ENCODE assay signal across 15 cellular contexts in the genomic region with DNA sequence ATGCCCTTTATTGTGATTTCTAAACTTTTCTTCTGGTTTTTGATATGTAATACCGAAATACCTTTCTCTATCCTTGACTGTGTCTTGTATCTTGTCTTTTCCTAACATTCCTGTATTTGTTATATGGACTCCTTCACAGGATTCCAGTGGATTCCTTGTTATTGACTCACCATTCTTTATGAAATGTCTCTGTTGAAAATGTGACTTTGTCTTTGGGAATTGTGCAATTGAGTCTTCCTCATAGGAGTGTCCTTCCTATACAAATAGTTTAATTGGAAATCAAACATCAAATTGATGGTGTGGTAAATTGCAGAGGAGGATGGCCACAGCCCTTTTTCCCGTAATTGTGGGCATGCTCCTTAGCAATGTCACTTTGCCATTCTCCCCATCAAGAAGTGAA.
"Had no signal": no experiment of that assay in that cellular context is flagged by ENCODE, and none has a peak within 500 bp of the region (broad histone marks: within the 10 kb centered on the region; RNA-seq: fewer than 3 reads in every experiment).

No MANE protein-coding gene starts in this region.

- ATAC-seq: left lobe of liver; mucosa of descending colon; naive thymus-derived CD4-positive, alpha-beta T cell; stimulated activated naive B cell treated with anti-CD40 and anti-IgM and Interleukin-4, amounts not matched to agents 10 μg/mL and 1 μg/mL and 100 μg/mL, for 72 hours; WTC11 had no signal

- H3K9me3 Mint-ChIP-seq: activated CD4-positive, alpha-beta memory T cell treated with anti-CD3 and anti-CD28 coated beads, Interleukin-2, amount 10 ng/mL, durations not matched to agents 7 days and 5 days; activated naive CD4-positive, alpha-beta T cell treated with anti-CD3 and anti-CD28 coated beads, Interleukin-2, amount 10 ng/mL, durations not matched to agents 7 days and 5 days; activated T-cell treated with anti-CD3 and anti-CD28 coated beads, Interleukin-2, amount 50 U/mL, for 24 hours had no signal

- H3K36me3 Mint-ChIP-seq: activated naive CD4-positive, alpha-beta T cell treated with anti-CD3 and anti-CD28 coated beads, Interleukin-2, amount 10 ng/mL, durations not matched to agents 7 days and 5 days; naive thymus-derived CD4-positive, alpha-beta T cell; stimulated activated naive B cell treated with anti-CD40 and anti-IgM and Interleukin-4, amounts not matched to agents 10 μg/mL and 1 μg/mL and 100 μg/mL, for 72 hours; WTC11 had no signal

- H3K4me1 ChIP-seq: parathyroid adenoma, thyroid gland, uterus had no signal

- H3K27ac ChIP-seq: parathyroid adenoma, thyroid gland, uterus had no signal

- H3K27me3 Mint-ChIP-seq: activated CD4-positive, alpha-beta memory T cell treated with anti-CD3 and anti-CD28 coated beads, Interleukin-2, amount 10 ng/mL, durations not matched to agents 7 days and 5 days; activated naive CD4-positive, alpha-beta T cell treated with anti-CD3 and anti-CD28 coated beads, Interleukin-2, amount 10 ng/mL, durations not matched to agents 7 days and 5 days; activated T-cell treated with anti-CD3 and anti-CD28 coated beads, Interleukin-2, amount 50 U/mL, for 24 hours; stimulated activated naive B cell treated with anti-CD40 and anti-IgM and Interleukin-4, amounts not matched to agents 10 μg/mL and 1 μg/mL and 100 μg/mL, for 72 hours had no signal

- H3K27ac Mint-ChIP-seq: activated CD4-positive, alpha-beta memory T cell treated with anti-CD3 and anti-CD28 coated beads, Interleukin-2, amount 10 ng/mL, durations not matched to agents 7 days and 5 days; activated naive CD4-positive, alpha-beta T cell treated with anti-CD3 and anti-CD28 coated beads, Interleukin-2, amount 10 ng/mL, durations not matched to agents 7 days and 5 days; activated T-cell treated with anti-CD3 and anti-CD28 coated beads, Interleukin-2, amount 50 U/mL, for 24 hours; naive thymus-derived CD4-positive, alpha-beta T cell; stimulated activated naive B cell treated with anti-CD40 and anti-IgM and Interleukin-4, amounts not matched to agents 10 μg/mL and 1 μg/mL and 100 μg/mL, for 72 hours; WTC11 had no signal

- H3K4me1 Mint-ChIP-seq: activated CD4-positive, alpha-beta memory T cell treated with anti-CD3 and anti-CD28 coated beads, Interleukin-2, amount 10 ng/mL, durations not matched to agents 7 days and 5 days; activated naive CD4-positive, alpha-beta T cell treated with anti-CD3 and anti-CD28 coated beads, Interleukin-2, amount 10 ng/mL, durations not matched to agents 7 days and 5 days; naive thymus-derived CD4-positive, alpha-beta T cell; stimulated activated naive B cell treated with anti-CD40 and anti-IgM and Interleukin-4, amounts not matched to agents 10 μg/mL and 1 μg/mL and 100 μg/mL, for 72 hours; WTC11 had no signal

- H3K9ac ChIP-seq: parathyroid adenoma had no signal

- H3K4me3 Mint-ChIP-seq: activated CD4-positive, alpha-beta memory T cell treated with anti-CD3 and anti-CD28 coated beads, Interleukin-2, amount 10 ng/mL, durations not matched to agents 7 days and 5 days; activated naive CD4-positive, alpha-beta T cell treated with anti-CD3 and anti-CD28 coated beads, Interleukin-2, amount 10 ng/mL, durations not matched to agents 7 days and 5 days; activated T-cell treated with anti-CD3 and anti-CD28 coated beads, Interleukin-2, amount 50 U/mL, for 24 hours; naive thymus-derived CD4-positive, alpha-beta T cell; stimulated activated naive B cell treated with anti-CD40 and anti-IgM and Interleukin-4, amounts not matched to agents 10 μg/mL and 1 μg/mL and 100 μg/mL, for 72 hours; WTC11 had no signal

- H2AFZ ChIP-seq: parathyroid adenoma had no signal

- H3K36me3 ChIP-seq: thyroid gland, uterus had no signal

- H3K27me3 ChIP-seq: thyroid gland, uterus had no signal

- H3K9me3 ChIP-seq: mucosa of descending colon, thyroid gland, uterus had no signal

- H3K79me2 ChIP-seq: parathyroid adenoma had no signal

- DNase-seq: activated CD4-positive, alpha-beta memory T cell treated with anti-CD3 and anti-CD28 coated beads, Interleukin-2, amount 10 ng/mL, durations not matched to agents 7 days and 5 days; activated CD4-positive, alpha-beta T cell treated with anti-CD3 and anti-CD28 coated beads for 4 hours; activated naive CD4-positive, alpha-beta T cell treated with anti-CD3 and anti-CD28 coated beads, Interleukin-2, amount 10 ng/mL, durations not matched to agents 7 days and 5 days; activated T-cell treated with anti-CD3 and anti-CD28 coated beads, Interleukin-2, amount 50 U/mL, for 24 hours; caudate nucleus; mucosa of descending colon; naive thymus-derived CD4-positive, alpha-beta T cell; stimulated activated CD4-positive, alpha-beta T cell treated with anti-CD3 and anti-CD28 coated beads, Interleukin-2, amount 100 ng/mL, for 48 hours; stimulated activated naive B cell treated with anti-CD40 and anti-IgM and Interleukin-4, amounts not matched to agents 10 μg/mL and 1 μg/mL and 100 μg/mL, for 72 hours; T-helper 2 cell; thyroid gland; uterus had no signal

- H3K4me3 ChIP-seq: mucosa of descending colon, thyroid gland, uterus had no signal
